ENCODE assay signal across 17 cellular contexts in genomic region chr2:224248944-224249371, GRCh38.
DNase-seq lines count a peak whose midpoint lies in the region; ATAC-seq, FAIRE-seq and TF ChIP-seq lines count a peak whose summit lies in the region.
"Had no signal": no experiment of that assay in that cellular context is flagged by ENCODE, and none has a peak within 500 bp of the region (broad histone marks: within the 10 kb centered on the region; RNA-seq: fewer than 3 reads in every experiment).

No MANE protein-coding gene starts in this region.

- DNase-seq in A549 (ENCODE audit: low read depth in 1 of 2, low spot score in 1 of 2) (peak in 1 of 2 experiments; percentile 31), LHCN-M2 (ENCODE audit: low read depth) (peak; percentile 21), adipocyte (ENCODE audit: low read depth) (peak; percentile 44), hepatocyte (ENCODE audit: low spot score) (peak; percentile 19), urothelium cell line (ENCODE audit: low spot score) (no peak), esophagus squamous epithelium (lab: John Stamatoyannopoulos, UW) (no peak), NCI-H446 (lab: John Stamatoyannopoulos, UW) (no peak)
- no peak for DNase-seq in activated T-helper 1 cell treated with anti-CD3 and anti-CD28 coated beads, Interleukin-12 subunit alpha, Interleukin-12 subunit beta, Interleukin-2, Interleukin-4 antibody, amounts not matched to agents 30 ng/mL and 10 ng/mL and 1 ng/mL, durations not matched to agents 14 hours and 24 hours and 36 hours (ENCODE audit: low spot score)
- DNase-seq: CD4-positive, alpha-beta T cell; NCI-H1436; NCI-H2029 treated with DMSO at 0.1 percent for 48 hours; NCI-H526; NK-92 treated with Interleukin-12 subunit alpha and Interleukin-12 subunit beta, amount 100 ng/mL, for 24 hours; OCI-M1 had no signal

- TF ChIP-seq CTCF in A549 (IDR thresholded peaks at IDR 0.05) = no peak
- TF ChIP-seq CTCF in hepatocyte (IDR thresholded peaks at IDR 0.05; ENCODE audit: poor library complexity) = no peak
- no peak for TF ChIP-seq CTCF in esophagus squamous epithelium (IDR thresholded peaks at IDR 0.05)

- POLR2A ChIA-PET in A549 (lab: Yijun Ruan, JAX) = no interaction called here

- no peak overlapping the region for H3K4me3 Mint-ChIP-seq in activated T-helper 1 cell treated with anti-CD3 and anti-CD28 coated beads, Interleukin-12 subunit alpha, Interleukin-12 subunit beta, Interleukin-2, Interleukin-4 antibody, amounts not matched to agents 30 ng/mL and 10 ng/mL and 1 ng/mL, durations not matched to agents 14 hours and 24 hours and 36 hours
- H3K4me3 Mint-ChIP-seq: CD4-positive, alpha-beta T cell; IgD-negative memory B cell had no signal

- TF ChIP-seq POLR2A in A549 (IDR thresholded peaks at IDR 0.05; ENCODE audit: low read length) (no peak), esophagus squamous epithelium (IDR thresholded peaks at IDR 0.05) (no peak)

- CTCF ChIA-PET in A549 (lab: Yijun Ruan, JAX) = no interaction called here

- peaks cover 3% of the 10 kb centered on the region for H3K27me3 Mint-ChIP-seq in activated T-helper 1 cell treated with anti-CD3 and anti-CD28 coated beads, Interleukin-12 subunit alpha, Interleukin-12 subunit beta, Interleukin-2, Interleukin-4 antibody, amounts not matched to agents 30 ng/mL and 10 ng/mL and 1 ng/mL, durations not matched to agents 14 hours and 24 hours and 36 hours (ENCODE audit: insufficient read depth)

- H3K9ac ChIP-seq in adipocyte (ENCODE audit: low read length) = no peak overlapping the region

- no peaks in the 10 kb centered on the region for H3K9me3 ChIP-seq in A549
- no peaks in the 10 kb centered on the region for H3K9me3 ChIP-seq in adipocyte (ENCODE audit: control insufficient read depth, low read length)
- H3K9me3 ChIP-seq in hepatocyte (ENCODE audit: low read depth) = no peaks in the 10 kb centered on the region
- no peaks in the 10 kb centered on the region for H3K9me3 ChIP-seq in esophagus squamous epithelium
- H3K9me3 ChIP-seq: SJSA1 had no signal

- no peak for TF ChIP-seq EP300 in A549 (IDR thresholded peaks at IDR 0.05)

- TF ChIP-seq RAD21 in A549 (conservative IDR thresholded peaks at IDR 0.05 in 1 of 2, IDR thresholded peaks at IDR 0.05 in 1 of 2) = no peak

- H3K27ac Mint-ChIP-seq in activated T-helper 1 cell treated with anti-CD3 and anti-CD28 coated beads, Interleukin-12 subunit alpha, Interleukin-12 subunit beta, Interleukin-2, Interleukin-4 antibody, amounts not matched to agents 30 ng/mL and 10 ng/mL and 1 ng/mL, durations not matched to agents 14 hours and 24 hours and 36 hours = no peak overlapping the region
- H3K27ac Mint-ChIP-seq: CD4-positive, alpha-beta T cell; IgD-negative memory B cell had no signal

- H3K4me2 ChIP-seq in A549 (peak overlapping the region; percentile 17), hepatocyte (no peak overlapping the region)

- H3K4me1 ChIP-seq in A549 (peaks cover 12% of the 10 kb centered on the region), adipocyte (ENCODE audit: control insufficient read depth, insufficient read depth, low read length) (peaks cover 6% of the 10 kb centered on the region), hepatocyte (ENCODE audit: insufficient read depth) (peaks cover 5% of the 10 kb centered on the region), esophagus squamous epithelium (peaks cover 0 to 10% (median 2%) of the 10 kb centered on the region in 3 donors)
- H3K4me1 ChIP-seq: SJSA1 had no signal

- no peaks in the 10 kb centered on the region for H3K36me3 Mint-ChIP-seq in activated T-helper 1 cell treated with anti-CD3 and anti-CD28 coated beads, Interleukin-12 subunit alpha, Interleukin-12 subunit beta, Interleukin-2, Interleukin-4 antibody, amounts not matched to agents 30 ng/mL and 10 ng/mL and 1 ng/mL, durations not matched to agents 14 hours and 24 hours and 36 hours (ENCODE audit: low read depth)
- H3K36me3 Mint-ChIP-seq: IgD-negative memory B cell had no signal

- 100% methylated on average over 1 of the region's 1 CpG for WGBS in A549 (ENCODE audit: missing lambda C conversion rate)
- WGBS in hepatocyte (ENCODE audit: low lambda C conversion rate, missing lambda C conversion rate) = 96% methylated on average over 1 of the region's 1 CpG
- WGBS in esophagus squamous epithelium, 2 donors = 74 to 86% methylated on average over 1 of the region's 1 CpG

- no peaks in the 10 kb centered on the region for H3K79me2 ChIP-seq in hepatocyte

- no peaks in the 10 kb centered on the region for H3K9me3 Mint-ChIP-seq in activated T-helper 1 cell treated with anti-CD3 and anti-CD28 coated beads, Interleukin-12 subunit alpha, Interleukin-12 subunit beta, Interleukin-2, Interleukin-4 antibody, amounts not matched to agents 30 ng/mL and 10 ng/mL and 1 ng/mL, durations not matched to agents 14 hours and 24 hours and 36 hours
- H3K9me3 Mint-ChIP-seq: CD4-positive, alpha-beta T cell; IgD-negative memory B cell had no signal

- intact Hi-C loops in esophagus squamous epithelium (cut with DNase I) = no loop called here
- intact Hi-C loops in activated T-helper 1 cell treated with anti-CD3 and anti-CD28 coated beads, Interleukin-12 subunit alpha, Interleukin-12 subunit beta, Interleukin-2, Interleukin-4 antibody, amounts not matched to agents 30 ng/mL and 10 ng/mL and 1 ng/mL, durations not matched to agents 14 hours and 24 hours and 36 hours (cut with micrococcal nuclease) = no loop called here

- FAIRE-seq in A549 (lab: Jason Lieb, UNC) (no peak), urothelium cell line (lab: Jason Lieb, UNC) (no peak)
- FAIRE-seq: D721Med had no signal

- H3K9me2 ChIP-seq in hepatocyte (replicated peaks; ENCODE audit: insufficient read depth) = no peaks in the 10 kb centered on the region

- H2AFZ ChIP-seq in hepatocyte = no peak overlapping the region

- no peaks in the 10 kb centered on the region for H4K20me1 ChIP-seq in hepatocyte (ENCODE audit: insufficient read depth, poor library complexity, severe bottlenecking)

- H3K4me1 Mint-ChIP-seq in activated T-helper 1 cell treated with anti-CD3 and anti-CD28 coated beads, Interleukin-12 subunit alpha, Interleukin-12 subunit beta, Interleukin-2, Interleukin-4 antibody, amounts not matched to agents 30 ng/mL and 10 ng/mL and 1 ng/mL, durations not matched to agents 14 hours and 24 hours and 36 hours (ENCODE audit: low read depth) = no peaks in the 10 kb centered on the region
- H3K4me1 Mint-ChIP-seq: IgD-negative memory B cell had no signal

- no peak overlapping the region for H3K4me3 ChIP-seq in A549
- no peak overlapping the region for H3K4me3 ChIP-seq in adipocyte (ENCODE audit: low read length)
- no peak overlapping the region for H3K4me3 ChIP-seq in hepatocyte
- H3K4me3 ChIP-seq in esophagus squamous epithelium = no peak overlapping the region
- H3K4me3 ChIP-seq: SJSA1 had no signal

- H3K36me3 ChIP-seq in adipocyte (ENCODE audit: control insufficient read depth, insufficient read depth, low read length, severe bottlenecking) = no peaks in the 10 kb centered on the region
- H3K36me3 ChIP-seq in hepatocyte (replicated peaks; ENCODE audit: insufficient read depth, low read depth) = no peaks in the 10 kb centered on the region
- no peaks in the 10 kb centered on the region for H3K36me3 ChIP-seq in esophagus squamous epithelium
- H3K36me3 ChIP-seq: SJSA1 had no signal

- no peak for ATAC-seq in A549

- no peaks in the 10 kb centered on the region for H3K27me3 ChIP-seq in adipocyte (replicated peaks; ENCODE audit: control insufficient read depth, insufficient read depth, low read length)
- H3K27me3 ChIP-seq in hepatocyte = no peaks in the 10 kb centered on the region
- H3K27me3 ChIP-seq in esophagus squamous epithelium = no peaks in the 10 kb centered on the region
- H3K27me3 ChIP-seq: SJSA1 had no signal

- H3K27ac ChIP-seq in A549 (no peak overlapping the region), hepatocyte (peak overlapping the region; percentile 17), esophagus squamous epithelium (no peak overlapping the region)
- H3K27ac ChIP-seq: SJSA1 had no signal

TF ChIP-seq in A549, 52 proteins besides CTCF, POLR2A, EP300 and RAD21:
- TF ChIP-seq RCOR1 (IDR thresholded peaks at IDR 0.05; ENCODE audit: low read depth, low read length) (no peak), FOSL2 (IDR thresholded peaks at IDR 0.05) (peak; percentile 43; the same call in 1 of the 2 replicates), FOSL2 (CRISPR knock-in tag; IDR thresholded peaks at IDR 0.05) (peak; percentile 72), MYC (IDR thresholded peaks at IDR 0.05; ENCODE audit: borderline replicate concordance, low read length) (no peak)
TF ChIP-seq in A549: peak in this region for 1.

Comparison
In these comparisons a context has a peak if more than half of its experiments do, and no peak if none do; other contexts are left out.
1. DNase-seq: peak in LHCN-M2 (single experiment), adipocyte (single experiment) and hepatocyte (single experiment); none in urothelium cell line (single experiment), esophagus squamous epithelium (single experiment), activated T-helper 1 cell treated with anti-CD3 and anti-CD28 coated beads, Interleukin-12 subunit alpha, Interleukin-12 subunit beta, Interleukin-2, Interleukin-4 antibody, amounts not matched to agents 30 ng/mL and 10 ng/mL and 1 ng/mL, durations not matched to agents 14 hours and 24 hours and 36 hours (single experiment) and NCI-H446 (0 of 2).